Comparison of ENCODE assay signal across 23 cellular contexts in genomic region chr3:49484471-49484870, GRCh38. TPM values are rescaled to one million over a fixed set of nuclear protein-coding genes. Genes with fewer than 3 reads are reported as not detected.
A peak's percentile ranks its signal among the peaks of the same experiment; 100 is the strongest.
DNase-seq lines count a peak whose midpoint lies in the region; ATAC-seq and TF ChIP-seq lines count a peak whose summit lies in the region.
"Had no signal": no experiment of that assay in that cellular context is flagged by ENCODE, and none has a peak within 500 bp of the region (broad histone marks: within the 10 kb centered on the region; RNA-seq: fewer than 3 reads in every experiment).

No MANE protein-coding gene starts in this region.

- H3K36me3 ChIP-seq in cardiac muscle cell = no peaks in the 10 kb centered on the region
- H3K36me3 ChIP-seq in heart right ventricle = peaks cover 0 to 36% (median 0%) of the 10 kb centered on the region in 9 donors
- peaks cover 15 to 16% of the 10 kb centered on the region in 2 experiments for H3K36me3 ChIP-seq in trophoblast cell (ENCODE audit: control insufficient read depth in 1 of 2, insufficient read depth in 2 of 2, low read length in 2 of 2)
- H3K36me3 ChIP-seq in tibial nerve = peaks cover 0 to 11% (median 0%) of the 10 kb centered on the region in 3 donors

- no peak overlapping the region for H3K23ac ChIP-seq in trophoblast cell (ENCODE audit: low read length)

- WGBS in heart right ventricle, 2 donors = 64 to 81% methylated on average over 3 of the region's 3 CpGs
- no CpG with 5 or more reads among the region's 3 CpGs for WGBS in trophoblast cell (ENCODE audit: extremely low coverage, insufficient coverage, insufficient read length)
- 34 to 37% methylated on average over 3 of the region's 3 CpGs for WGBS in tibial nerve, 2 donors

- H2AK5ac ChIP-seq in trophoblast cell (ENCODE audit: low read length) = no peak overlapping the region

- no peaks in the 10 kb centered on the region for H3K27me3 ChIP-seq in cardiac muscle cell
- no peaks in the 10 kb centered on the region for H3K27me3 ChIP-seq in heart right ventricle
- no peaks in the 10 kb centered on the region for H3K27me3 ChIP-seq in trophoblast cell (ENCODE audit: insufficient read depth, low read length)
- no peaks in the 10 kb centered on the region for H3K27me3 ChIP-seq in tibial nerve
- H3K27me3 ChIP-seq: MG63, Peyer's patch had no signal

- no peak for TF ChIP-seq POLR2A in tibial nerve (IDR thresholded peaks at IDR 0.05)

- H3K14ac ChIP-seq in trophoblast cell (ENCODE audit: low read length) = no peak overlapping the region

- H3K4ac ChIP-seq in trophoblast cell (ENCODE audit: low read depth, low read length) = peak overlapping the region; percentile 1

- DNase-seq in cardiac muscle cell (ENCODE audit: low read depth in 1 of 2, low spot score in 1 of 2) (no peak), cardiac septum (ENCODE audit: low spot score) (no peak), heart right ventricle (no peak), trophoblast cell (no peak), tibial nerve (ENCODE audit: low spot score in 2 of 2) (no peak), substantia nigra (lab: John Stamatoyannopoulos, UW) (no peak), NCI-H226 (no peak)
- DNase-seq: activated CD4-positive, alpha-beta T cell treated with anti-CD3 and anti-CD28 coated beads, Interleukin-2, amount 50 U/mL, for 1 hour; activated CD8-positive, alpha-beta memory T cell treated with anti-CD3 and anti-CD28 coated beads, Interleukin-2, amount 10 ng/mL, durations not matched to agents 7 days and 5 days; AML-193; aorta; CD8-positive, alpha-beta memory T cell; GF-D8; KBM-7; MG63; NCI-H1436 treated with DMSO at 0.1 percent for 48 hours; NCI-H2171; NCI-H524 treated with DMSO at 0.1 percent for 48 hours; Peyer's patch; stimulated activated CD4-positive, alpha-beta T cell treated with anti-CD3 and anti-CD28 coated beads, Interleukin-15, amount 100 ng/mL, for 24 hours; stimulated activated naive CD8-positive, alpha-beta T cell treated with anti-CD3 and anti-CD28 coated beads, Interleukin-15, amount 100 ng/mL, for 72 hours had no signal

- H4K8ac ChIP-seq in trophoblast cell (ENCODE audit: low read depth, low read length) = no peak overlapping the region

- intact Hi-C loops in cardiac septum (cut with DNase I) = loop anchor here (2.0 kb wide), 1 partner anchor 14 kb away; the partner anchor contains the start of gene DAG1
- intact Hi-C loops in heart right ventricle (cut with DNase I) = no loop called here

- TF ChIP-seq CTCF in cardiac muscle cell (IDR thresholded peaks at IDR 0.05; ENCODE audit: low read depth, low read length) = no peak
- peak in 1 of 9 donors; percentile 4 for TF ChIP-seq CTCF in heart right ventricle (IDR thresholded peaks at IDR 0.05)
- no peak for TF ChIP-seq CTCF in tibial nerve (IDR thresholded peaks at IDR 0.05)

- H3K18ac ChIP-seq in trophoblast cell (ENCODE audit: low read length) = no peak overlapping the region

- no peak overlapping the region for H4K12ac ChIP-seq in trophoblast cell (ENCODE audit: low read depth, low read length)

- H3K79me1 ChIP-seq in trophoblast cell (ENCODE audit: low read length) = no peaks in the 10 kb centered on the region

- H3K9me3 ChIP-seq in cardiac muscle cell (ENCODE audit: low read depth) (no peaks in the 10 kb centered on the region), heart right ventricle (no peaks in the 10 kb centered on the region), trophoblast cell (ENCODE audit: insufficient read depth, low read depth, low read length) (no peaks in the 10 kb centered on the region), tibial nerve (no peaks in the 10 kb centered on the region)
- H3K9me3 ChIP-seq: MG63, Peyer's patch had no signal

- TF ChIP-seq EP300 in tibial nerve (IDR thresholded peaks at IDR 0.05) = peak in 1 of 2 donors; percentile 66

- H3K4me3 ChIP-seq in cardiac muscle cell (no peak overlapping the region), heart right ventricle (no peak overlapping the region), trophoblast cell (ENCODE audit: low read depth, low read length) (no peak overlapping the region), tibial nerve (no peak overlapping the region)
- H3K4me3 ChIP-seq: MG63, Peyer's patch had no signal

- H2AFZ ChIP-seq in trophoblast cell (ENCODE audit: insufficient read depth, low read length, poor library complexity) = no peak overlapping the region

- H2BK12ac ChIP-seq in trophoblast cell (ENCODE audit: low read length) = no peak overlapping the region

- H3K27ac ChIP-seq in cardiac muscle cell (peak overlapping the region; percentile 77), heart right ventricle (peak overlapping the region in 8 of 10 donors; percentile 28 to 68 (median 56)), trophoblast cell (ENCODE audit: low read depth, low read length) (peak overlapping the region; percentile 36), tibial nerve (peak overlapping the region; percentile 45 to 88 (median 66)), substantia nigra (ENCODE audit: low read depth, low read length, poor library complexity, severe bottlenecking) (no peak overlapping the region)
- H3K27ac ChIP-seq: Peyer's patch had no signal

- no peak overlapping the region for H2BK5ac ChIP-seq in trophoblast cell (ENCODE audit: low read depth, low read length, poor library complexity)

- H3K4me1 ChIP-seq in cardiac muscle cell (ENCODE audit: low read depth) (peaks cover 22% of the 10 kb centered on the region), heart right ventricle (peaks cover 13 to 52% (median 26%) of the 10 kb centered on the region in 9 donors), trophoblast cell (ENCODE audit: control insufficient read depth in 1 of 2, insufficient read depth in 2 of 2, low read length in 2 of 2) (peaks cover 14 to 16% of the 10 kb centered on the region in 2 experiments), tibial nerve (peaks cover 0 to 63% (median 26%) of the 10 kb centered on the region in 4 donors)
- H3K4me1 ChIP-seq: Peyer's patch had no signal

- H3K9ac ChIP-seq in trophoblast cell (ENCODE audit: low read length) = no peak overlapping the region

- no peak overlapping the region for H4K91ac ChIP-seq in trophoblast cell (ENCODE audit: low read depth, low read length)

- H3K79me2 ChIP-seq in trophoblast cell (ENCODE audit: control insufficient read depth, insufficient read depth, low read length, poor library complexity) = peaks cover 21% of the 10 kb centered on the region

- no peak overlapping the region for H2BK120ac ChIP-seq in trophoblast cell (ENCODE audit: insufficient read depth, low read length, poor library complexity)

- H3K4me2 ChIP-seq in trophoblast cell (ENCODE audit: low read length) = no peak overlapping the region

- ATAC-seq in heart right ventricle (peak in 4 of 8 donors; percentile 32 to 47 (median 36)), GM19395 (IDR thresholded peaks at IDR 0.05; ENCODE audit: unreplicated experiment) (no peak)
- ATAC-seq: activated CD8-positive, alpha-beta memory T cell treated with anti-CD3 and anti-CD28 coated beads, Interleukin-2, amount 10 ng/mL, durations not matched to agents 7 days and 5 days; naive thymus-derived CD8-positive, alpha-beta T cell; stimulated activated naive CD8-positive, alpha-beta T cell treated with anti-CD3 and anti-CD28 coated beads, Interleukin-15, amount 100 ng/mL, for 72 hours had no signal

RNA-seq across cellular contexts. Expression of gene DAG1, which starts 14.4 kb away (rescaled TPM):
- total RNA-seq in cardiac muscle cell (185 and 194 TPM in 2 replicates), cardiac septum (130 TPM), heart right ventricle (100 to 1,000 TPM; 118 to 173 (median 139) TPM), tibial nerve (100 to 1,000 TPM; 113 to 142 (median 126) TPM)
- polyA plus RNA-seq in cardiac muscle cell (104 and 107 TPM in 2 replicates), heart right ventricle (10 to 100 TPM; 37.7 to 50.9 TPM)
- 255 and 272 TPM in 2 replicates for polyA plus RNA-seq in trophoblast cell (2013)

RNA-seq across cellular contexts. Expression of gene NICN1, which starts 55.3 kb away (rescaled TPM):
- total RNA-seq in cardiac muscle cell = 6.2 and 21.1 TPM in 2 replicates
- 30.4 and 37.7 TPM in 2 replicates for polyA plus RNA-seq in cardiac muscle cell
- total RNA-seq in cardiac septum = 21.9 TPM
- 10 to 100 TPM; 13.9 to 22.5 (median 18.3) TPM for total RNA-seq in heart right ventricle
- polyA plus RNA-seq in heart right ventricle = 1 to 10 TPM; 7.7 to 8.3 TPM
- 11.3 and 12.5 TPM in 2 replicates for polyA plus RNA-seq in trophoblast cell (2013)
- 10 to 100 TPM in 1 of 4 donors, 1 to 10 TPM in 2, not detected in 1; 2.1 to 14.7 (median 7.7) TPM for total RNA-seq in tibial nerve
